Comparison of ENCODE assay signal across 10 cellular contexts in genomic region chr17:2262146-2262587, GRCh38. TPM values are rescaled to one million over a fixed set of nuclear protein-coding genes. Genes with fewer than 3 reads are reported as not detected.
DNase-seq lines count a peak whose midpoint lies in the region; ATAC-seq, FAIRE-seq and TF ChIP-seq lines count a peak whose summit lies in the region.
"Had no signal": no experiment of that assay in that cellular context is flagged by ENCODE, and none has a peak within 500 bp of the region (broad histone marks: within the 10 kb centered on the region; RNA-seq: fewer than 3 reads in every experiment).

No MANE protein-coding gene starts in this region.

- H3K27me3 Mint-ChIP-seq in astrocyte (ENCODE audit: low read depth, unreplicated experiment): no peaks in the 10 kb centered on the region
- H3K27me3 Mint-ChIP-seq: T-helper 17 cell had no signal

- H3K27ac ChIP-seq in ACC112 (ENCODE audit: low read depth, low read length) (peak overlapping the region; percentile 82), astrocyte (ENCODE audit: low read depth, low read length) (peak overlapping the region; percentile 83)

- TF ChIP-seq CTCF in astrocyte (IDR thresholded peaks at IDR 0.05; ENCODE audit: insufficient read depth, low read depth, low read length): no peak

- peak overlapping the region; percentile 48 for H3K9ac ChIP-seq in astrocyte (ENCODE audit: low read length)

- H3K4me1 ChIP-seq in ACC112 (ENCODE audit: control insufficient read depth, insufficient read depth, low read length, unreplicated experiment) (peaks cover 30% of the 10 kb centered on the region), astrocyte (ENCODE audit: insufficient read depth, low read length) (peaks cover 28% of the 10 kb centered on the region)

- no peaks in the 10 kb centered on the region for H3K9me3 Mint-ChIP-seq in astrocyte (ENCODE audit: unreplicated experiment)

- FAIRE-seq in GM18507 (lab: Jason Lieb, UNC) (peak; percentile 56), astrocyte (lab: Jason Lieb, UNC) (peak; percentile 88)

- H3K27me3 ChIP-seq in ACC112 (ENCODE audit: insufficient read depth, low read length) (no peaks in the 10 kb centered on the region), astrocyte (ENCODE audit: insufficient read depth, low read length) (no peaks in the 10 kb centered on the region)

- peaks cover 3% of the 10 kb centered on the region for H4K20me1 ChIP-seq in astrocyte (ENCODE audit: insufficient read depth, low read length)

- H2AFZ ChIP-seq in ACC112 (ENCODE audit: low read length, unreplicated experiment) (no peak overlapping the region), astrocyte (ENCODE audit: low read depth, low read length) (no peak overlapping the region)

- H3K79me2 ChIP-seq in ACC112 (ENCODE audit: control insufficient read depth, insufficient read depth, low read length, unreplicated experiment) (peaks cover 13% of the 10 kb centered on the region), astrocyte (ENCODE audit: insufficient read depth, low read length) (peaks cover 31% of the 10 kb centered on the region)

- peak overlapping the region; percentile 79 for H3K27ac Mint-ChIP-seq in astrocyte (ENCODE audit: unreplicated experiment)

- no peak for DNase-seq in GM18507 (ENCODE audit: extremely low spot score, insufficient read length, low read depth)
- peak; percentile 91 for DNase-seq in astrocyte (ENCODE audit: low read depth)
- peak; percentile 59 for DNase-seq in kidney tubule cell (ENCODE audit: low spot score)
- no peak for DNase-seq in NCI-H2196 treated with DMSO at 0.1 percent for 48 hours (lab: John Stamatoyannopoulos, UW; ENCODE audit: unreplicated experiment)
- no peak for DNase-seq in SW 1271 (lab: John Stamatoyannopoulos, UW)
- DNase-seq in NCI-H1048 (lab: John Stamatoyannopoulos, UW): no peak
- DNase-seq: NCI-H2029 treated with DMSO at 0.1 percent for 48 hours, T-helper 17 cell had no signal

- H3K4me1 Mint-ChIP-seq in astrocyte (ENCODE audit: low read depth, unreplicated experiment): peaks cover 41% of the 10 kb centered on the region

- peaks cover 13% of the 10 kb centered on the region for H3K36me3 Mint-ChIP-seq in astrocyte (ENCODE audit: low read depth, unreplicated experiment)

- H3K4me3 Mint-ChIP-seq in astrocyte (ENCODE audit: unreplicated experiment): no peak overlapping the region

- H3K4me2 ChIP-seq in astrocyte (ENCODE audit: low read length): peak overlapping the region; percentile 67

- H3K9me3 ChIP-seq in astrocyte (ENCODE audit: insufficient read depth, low read depth, low read length): no peaks in the 10 kb centered on the region

- no peak for ATAC-seq in HG02759 (IDR thresholded peaks at IDR 0.05; ENCODE audit: unreplicated experiment)
- ATAC-seq: T-helper 17 cell had no signal

- H3K4me3 ChIP-seq in ACC112 (ENCODE audit: low read depth, low read length): peak overlapping the region; percentile 36; the same call in 1 of the 2 replicates
- no peak overlapping the region for H3K4me3 ChIP-seq in astrocyte (ENCODE audit: insufficient read depth, low read depth, low read length)

- H3K36me3 ChIP-seq in ACC112 (ENCODE audit: insufficient read depth, low read length) (no peaks in the 10 kb centered on the region), astrocyte (ENCODE audit: insufficient read depth, low read length) (peaks cover 9% of the 10 kb centered on the region)

RNA-seq across cellular contexts. Expression of gene SMG6, which starts 41.4 kb away (rescaled TPM):
- 39.7 and 47.7 TPM in 2 replicates for total RNA-seq in astrocyte

RNA-seq across cellular contexts. Expression of gene SRR, which starts 41.6 kb away (rescaled TPM):
- 15.4 and 17.9 TPM in 2 replicates for total RNA-seq in astrocyte

Comparison
In these comparisons a context has a peak if more than half of its experiments do, and no peak if none do; other contexts are left out.
1. DNase-seq: peak in astrocyte (single experiment) and kidney tubule cell (single experiment); none in GM18507 (single experiment), NCI-H2196 treated with DMSO at 0.1 percent for 48 hours (single experiment), SW 1271 (0 of 2) and NCI-H1048 (single experiment).